Comparison of ENCODE assay signal across 34 cellular contexts in the genomic region with DNA sequence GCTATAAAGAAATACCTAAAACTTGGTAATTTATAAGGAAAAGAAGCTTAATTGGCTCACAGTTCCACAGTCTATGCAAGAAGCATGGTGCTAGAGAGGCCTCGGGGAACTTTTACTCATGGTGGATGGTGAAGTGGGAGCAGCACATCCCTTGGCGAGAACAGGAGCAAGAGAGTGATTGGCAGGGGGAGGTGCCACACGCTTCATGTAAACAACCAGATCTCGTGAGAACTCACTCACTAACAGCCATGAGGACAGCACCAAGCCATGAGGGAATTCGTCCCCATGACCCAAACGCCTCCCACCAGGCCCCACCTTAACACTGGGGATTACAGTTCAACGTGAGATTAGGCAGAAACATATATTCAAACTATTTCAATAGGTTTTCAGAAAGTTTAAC. TPM values are rescaled to one million over a fixed set of nuclear protein-coding genes. Genes with fewer than 3 reads are reported as not detected.
"Had no signal": no experiment of that assay in that cellular context is flagged by ENCODE, and none has a peak within 500 bp of the region (broad histone marks: within the 10 kb centered on the region; RNA-seq: fewer than 3 reads in every experiment).

No MANE protein-coding gene starts in this region.

- H3K27me3 Mint-ChIP-seq: activated CD4-positive, alpha-beta T cell treated with anti-CD3 and anti-CD28 coated beads for 36 hours; activated CD4-positive, alpha-beta T cell treated with anti-CD3 and anti-CD28 coated beads, Interleukin-2, amount 10 ng/mL, durations not matched to agents 7 days and 5 days; activated T-cell treated with anti-CD3 and anti-CD28 coated beads, Interleukin-2, amount 50 U/mL, for 24 hours; brain had no signal

- H3K9ac ChIP-seq: SK-N-SH had no signal

- H3K4me1 Mint-ChIP-seq: activated CD4-positive, alpha-beta T cell treated with anti-CD3 and anti-CD28 coated beads for 36 hours; activated CD4-positive, alpha-beta T cell treated with anti-CD3 and anti-CD28 coated beads, Interleukin-2, amount 10 ng/mL, durations not matched to agents 7 days and 5 days; brain had no signal

- H3K9me3 ChIP-seq: MG63 had no signal

- H3K36me3 Mint-ChIP-seq: activated naive CD4-positive, alpha-beta T cell treated with anti-CD3 and anti-CD28 coated beads, Interleukin-2, amount 50 U/mL, for 72 hours had no signal

- H3K4me2 ChIP-seq: SK-N-SH had no signal

- H3K4me1 ChIP-seq: Peyer's patch, SJSA1 had no signal

- H3K36me3 ChIP-seq: MG63, Peyer's patch, SJSA1, WERI-Rb-1 had no signal

- H3K27me3 ChIP-seq: Peyer's patch, SJSA1 had no signal

- H3K9me2 ChIP-seq: SK-N-SH had no signal

- H3K27ac ChIP-seq: Peyer's patch, SJSA1, WERI-Rb-1 had no signal

- DNase-seq: activated CD4-positive, alpha-beta T cell treated with anti-CD3 and anti-CD28 coated beads for 36 hours; activated CD4-positive, alpha-beta T cell treated with anti-CD3 and anti-CD28 coated beads, Interleukin-2, amount 10 ng/mL, durations not matched to agents 7 days and 5 days; activated CD4-positive, alpha-beta T cell treated with anti-CD3 and anti-CD28 coated beads, Interleukin-2, amount 50 U/mL, for 48 hours; activated CD8-positive, alpha-beta T cell treated with anti-CD3 and anti-CD28 coated beads, Interleukin-2, amount 10 ng/mL, durations not matched to agents 7 days and 5 days; activated gamma-delta T cell; activated naive CD4-positive, alpha-beta T cell treated with anti-CD3 and anti-CD28 coated beads for 36 hours; activated T-cell treated with anti-CD3 and anti-CD28 coated beads, Interleukin-2, amount 50 U/mL, for 24 hours; anterior cingulate cortex; caudate nucleus; Kasumi-1; KG1; MG63; MV-4-11; NCI-H1092; NCI-H1436 treated with DMSO at 0.1 percent for 48 hours; NCI-H1694 treated with DMSO at 0.1 percent for 48 hours; NCI-H2029; NCI-H345; NCI-H524 treated with DMSO at 0.1 percent for 48 hours; PC-3; Peyer's patch; RPMI8226; SHP77 treated with DMSO at 0.1 percent for 48 hours; SK-N-SH; SW 1271; T-helper 1 cell; T-helper 2 cell; T1000; WERI-Rb-1 had no signal

- FAIRE-seq: bronchial epithelial cell had no signal

- H3K4me3 ChIP-seq: MG63, Peyer's patch, SJSA1 had no signal

- H3K4me3 Mint-ChIP-seq: activated CD4-positive, alpha-beta T cell treated with anti-CD3 and anti-CD28 coated beads for 36 hours; activated CD4-positive, alpha-beta T cell treated with anti-CD3 and anti-CD28 coated beads, Interleukin-2, amount 10 ng/mL, durations not matched to agents 7 days and 5 days; activated CD8-positive, alpha-beta T cell treated with anti-CD3 and anti-CD28 coated beads, Interleukin-2, amount 10 ng/mL, durations not matched to agents 7 days and 5 days; activated naive CD4-positive, alpha-beta T cell treated with anti-CD3 and anti-CD28 coated beads for 36 hours; activated T-cell treated with anti-CD3 and anti-CD28 coated beads, Interleukin-2, amount 50 U/mL, for 24 hours; brain had no signal

- H3K27ac Mint-ChIP-seq: activated CD4-positive, alpha-beta T cell treated with anti-CD3 and anti-CD28 coated beads for 36 hours; activated CD8-positive, alpha-beta T cell treated with anti-CD3 and anti-CD28 coated beads, Interleukin-2, amount 10 ng/mL, durations not matched to agents 7 days and 5 days; activated naive CD4-positive, alpha-beta T cell treated with anti-CD3 and anti-CD28 coated beads for 36 hours; activated naive CD4-positive, alpha-beta T cell treated with anti-CD3 and anti-CD28 coated beads, Interleukin-2, amount 50 U/mL, for 72 hours; activated T-cell treated with anti-CD3 and anti-CD28 coated beads, Interleukin-2, amount 50 U/mL, for 24 hours; activated T-helper 2 cell treated with anti-CD3 and anti-CD28 coated beads, Interferon-gamma antibody, Interleukin-2, Interleukin-4, amounts not matched to agents 10 μg/mL and 5 μg/mL and 100 μg/mL, durations not matched to agents 14 hours and 24 hours and 36 hours; brain had no signal

- ATAC-seq: activated CD4-positive, alpha-beta T cell treated with anti-CD3 and anti-CD28 coated beads for 36 hours; activated CD8-positive, alpha-beta T cell treated with anti-CD3 and anti-CD28 coated beads, Interleukin-2, amount 10 ng/mL, durations not matched to agents 7 days and 5 days; activated naive CD4-positive, alpha-beta T cell treated with anti-CD3 and anti-CD28 coated beads, Interleukin-2, amount 50 U/mL, for 72 hours; PC-3 had no signal

RNA-seq across cellular contexts. Expression of gene GABRB3, which starts 28.0 kb away (rescaled TPM):
- total RNA-seq: activated CD4-positive, alpha-beta T cell treated with anti-CD3 and anti-CD28 coated beads for 36 hours; activated naive CD4-positive, alpha-beta T cell treated with anti-CD3 and anti-CD28 coated beads, Interleukin-2, amount 50 U/mL, for 72 hours; activated T-helper 2 cell treated with anti-CD3 and anti-CD28 coated beads, Interferon-gamma antibody, Interleukin-2, Interleukin-4, amounts not matched to agents 10 μg/mL and 5 μg/mL and 100 μg/mL, durations not matched to agents 14 hours and 24 hours and 36 hours; SJSA1 had no signal
